11 cellular contexts compared by ENCODE assay signal in the genomic region with DNA sequence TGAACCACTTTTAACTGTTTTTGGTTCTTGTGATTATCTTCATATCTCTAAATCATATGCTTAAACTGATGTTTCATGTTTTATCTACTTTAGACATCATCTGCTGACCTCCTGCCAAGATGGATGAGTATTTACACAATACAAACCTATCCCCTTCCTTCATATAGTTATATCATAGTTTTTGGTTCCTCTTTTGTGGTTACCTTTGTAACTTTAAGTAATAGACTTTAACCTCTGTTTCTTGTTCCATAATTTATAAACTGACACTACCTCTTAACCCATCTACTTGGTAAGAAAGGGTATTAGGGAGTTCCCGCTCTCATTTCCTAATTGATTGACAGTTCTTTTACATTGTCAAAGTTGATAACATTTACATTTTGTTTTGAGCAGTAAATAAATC. TPM values are rescaled to one million over a fixed set of nuclear protein-coding genes. Genes with fewer than 3 reads are reported as not detected.
DNase-seq lines count a peak whose midpoint lies in the region; ATAC-seq and TF ChIP-seq lines count a peak whose summit lies in the region.
"Had no signal": no experiment of that assay in that cellular context is flagged by ENCODE, and none has a peak within 500 bp of the region (broad histone marks: within the 10 kb centered on the region; RNA-seq: fewer than 3 reads in every experiment).

No MANE protein-coding gene starts in this region.

- H3K4me1 Mint-ChIP-seq in naive B cell = peaks cover 21 to 23% (median 22%) of the 10 kb centered on the region in 3 donors

- peaks cover 13 to 16% of the 10 kb centered on the region in 2 donors for H3K36me3 Mint-ChIP-seq in naive B cell

- no peak overlapping the region for H3K4me3 Mint-ChIP-seq in naive B cell

- TF ChIP-seq CTCF in HL-60 (IDR thresholded peaks at IDR 0.05; ENCODE audit: insufficient read depth, low read length) = no peak
- TF ChIP-seq CTCF in coronary artery (IDR thresholded peaks at IDR 0.05) = no peak

- no peaks in the 10 kb centered on the region for H3K27me3 Mint-ChIP-seq in naive B cell

- peak overlapping the region; percentile 52 for H3K27ac ChIP-seq in HL-60 (replicated peaks)
- H3K27ac ChIP-seq in coronary artery = no peak overlapping the region
- H3K27ac ChIP-seq: KMS-11, SJSA1, skin epidermis had no signal

- no peak overlapping the region for H3K4me3 ChIP-seq in HL-60 (replicated peaks; ENCODE audit: insufficient read depth, low read length)
- H3K4me3 ChIP-seq in coronary artery = no peak overlapping the region
- H3K4me3 ChIP-seq: SJSA1, skin epidermis had no signal

- DNase-seq in HL-60 (ENCODE audit: low read depth in 1 of 2, low spot score in 1 of 2) = peak; percentile 42 to 49
- DNase-seq in naive B cell = peak; percentile 45
- no peak for DNase-seq in NK-92 treated with Interleukin-12 subunit alpha and Interleukin-12 subunit beta, amount 100 ng/mL, for 24 hours (lab: John Stamatoyannopoulos, UW)
- DNase-seq in coronary artery (ENCODE audit: low spot score) = no peak
- DNase-seq in NCI-H446 (lab: John Stamatoyannopoulos, UW) = no peak
- no peak for DNase-seq in NCI-H226

- no peaks in the 10 kb centered on the region for H3K27me3 ChIP-seq in HL-60 (ENCODE audit: insufficient read depth, poor library complexity, severe bottlenecking)
- H3K27me3 ChIP-seq: SJSA1 had no signal

- H3K27ac Mint-ChIP-seq in naive B cell = peak overlapping the region in 5 of 6 donors; percentile 1 to 68 (median 12)

- peak; percentile 88 for ATAC-seq in GM19035 (IDR thresholded peaks at IDR 0.05; ENCODE audit: unreplicated experiment)
- peak; percentile 97 for ATAC-seq in HG02759 (IDR thresholded peaks at IDR 0.05; ENCODE audit: unreplicated experiment)
- ATAC-seq in naive B cell (ENCODE audit: low read depth in 2 of 2) = peak; percentile 100

- peaks cover 3 to 6% (median 4%) of the 10 kb centered on the region in 7 donors for H3K9me3 Mint-ChIP-seq in naive B cell

RNA-seq across cellular contexts. Expression of a gene that starts 11.9 kb away (rescaled TPM):
- 100 to 1,000 TPM; 115 to 157 (median 125) TPM for polyA plus RNA-seq in naive B cell (ENCODE audit: low read depth in 6 of 6)

RNA-seq across cellular contexts. Expression of a gene that starts 15.1 kb away (rescaled TPM):
- 1 to 10 TPM in 5 of 6 donors, not detected in 1; 5.0 to 9.6 (median 5.4) TPM for polyA plus RNA-seq in naive B cell (ENCODE audit: low read depth in 6 of 6)

RNA-seq across cellular contexts. Expression of a gene that starts 43.5 kb away (rescaled TPM):
- 10 to 100 TPM; 12.5 to 21.4 (median 13.4) TPM for polyA plus RNA-seq in naive B cell (ENCODE audit: low read depth in 6 of 6)

Comparison
In these comparisons a context has a peak if more than half of its experiments do, and no peak if none do; other contexts are left out.
1. DNase-seq: peak in HL-60 (2 of 2) and naive B cell (single experiment); none in NK-92 treated with Interleukin-12 subunit alpha and Interleukin-12 subunit beta, amount 100 ng/mL, for 24 hours (single experiment), coronary artery (single experiment), NCI-H446 (0 of 2) and NCI-H226 (single experiment).
2. Peak in every context shown above with its lines, with median percentiles within 50 percentile points of each other: ATAC-seq.